ENCODE assay signal across 1 cellular context in the genomic region with DNA sequence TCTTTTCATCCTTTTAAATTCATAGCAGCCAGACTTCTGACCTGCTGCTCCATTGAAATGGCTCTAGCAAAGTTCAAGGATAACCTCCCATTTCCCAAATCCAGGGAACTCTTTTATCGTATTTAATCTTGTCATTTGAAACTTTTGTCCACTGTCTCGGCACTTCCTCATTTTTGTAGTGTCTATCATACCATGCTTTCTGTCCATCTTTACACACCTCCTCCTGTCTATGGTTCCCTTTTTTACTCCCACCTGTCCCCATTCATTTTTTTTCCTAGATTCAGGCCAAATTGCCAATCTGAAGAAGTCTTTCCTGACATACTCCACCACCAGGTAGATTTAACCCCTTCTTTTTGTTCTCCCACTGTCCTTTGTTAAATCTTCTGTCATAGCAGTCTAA.
TF ChIP-seq lines count a peak whose summit lies in the region.

No MANE protein-coding gene starts in this region.

TF ChIP-seq in H1, 55 proteins besides CTCF, POLR2A, EP300 and RAD21:
- TF ChIP-seq BCL11A (IDR thresholded peaks at IDR 0.05; ENCODE audit: low read depth in 2 of 2, low read length in 2 of 2) (no peak), HDAC6 (IDR thresholded peaks at IDR 0.05; ENCODE audit: low read depth, low read length) (no peak), YY1 (IDR thresholded peaks at IDR 0.05; ENCODE audit: low read depth, low read length) (no peak), EGR1 (IDR thresholded peaks at IDR 0.05; ENCODE audit: borderline replicate concordance, low read depth, low read length) (no peak), SIX5 (IDR thresholded peaks at IDR 0.05; ENCODE audit: low read depth, low read length) (no peak), ASH2L (IDR thresholded peaks at IDR 0.05; ENCODE audit: low read length) (no peak), GTF2F1 (IDR thresholded peaks at IDR 0.05; ENCODE audit: borderline replicate concordance, low read depth, low read length) (no peak), SP4 (IDR thresholded peaks at IDR 0.05; ENCODE audit: low read length) (no peak), JUND (IDR thresholded peaks at IDR 0.05; ENCODE audit: low read length) (no peak), RFX5 (IDR thresholded peaks at IDR 0.05; ENCODE audit: borderline replicate concordance, low read depth, low read length) (no peak), SRF (IDR thresholded peaks at IDR 0.05; ENCODE audit: low read depth, low read length) (no peak), RBBP5 (IDR thresholded peaks at IDR 0.05; ENCODE audit: borderline replicate concordance, low read depth, low read length) (no peak)
- TF ChIP-seq, protein P1, sequence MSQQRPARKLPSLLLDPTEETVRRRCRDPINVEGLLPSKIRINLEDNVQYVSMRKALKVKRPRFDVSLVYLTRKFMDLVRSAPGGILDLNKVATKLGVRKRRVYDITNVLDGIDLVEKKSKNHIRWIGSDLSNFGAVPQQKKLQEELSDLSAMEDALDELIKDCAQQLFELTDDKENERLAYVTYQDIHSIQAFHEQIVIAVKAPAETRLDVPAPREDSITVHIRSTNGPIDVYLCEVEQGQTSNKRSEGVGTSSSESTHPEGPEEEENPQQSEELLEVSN (IDR thresholded peaks at IDR 0.05) = no peak
- TF ChIP-seq, protein P2, sequence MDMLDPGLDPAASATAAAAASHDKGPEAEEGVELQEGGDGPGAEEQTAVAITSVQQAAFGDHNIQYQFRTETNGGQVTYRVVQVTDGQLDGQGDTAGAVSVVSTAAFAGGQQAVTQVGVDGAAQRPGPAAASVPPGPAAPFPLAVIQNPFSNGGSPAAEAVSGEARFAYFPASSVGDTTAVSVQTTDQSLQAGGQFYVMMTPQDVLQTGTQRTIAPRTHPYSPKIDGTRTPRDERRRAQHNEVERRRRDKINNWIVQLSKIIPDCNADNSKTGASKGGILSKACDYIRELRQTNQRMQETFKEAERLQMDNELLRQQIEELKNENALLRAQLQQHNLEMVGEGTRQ (IDR thresholded peaks at IDR 0.05; ENCODE audit: low read length) = no peak
